Comparison of ENCODE assay signal across 28 cellular contexts in the genomic region with DNA sequence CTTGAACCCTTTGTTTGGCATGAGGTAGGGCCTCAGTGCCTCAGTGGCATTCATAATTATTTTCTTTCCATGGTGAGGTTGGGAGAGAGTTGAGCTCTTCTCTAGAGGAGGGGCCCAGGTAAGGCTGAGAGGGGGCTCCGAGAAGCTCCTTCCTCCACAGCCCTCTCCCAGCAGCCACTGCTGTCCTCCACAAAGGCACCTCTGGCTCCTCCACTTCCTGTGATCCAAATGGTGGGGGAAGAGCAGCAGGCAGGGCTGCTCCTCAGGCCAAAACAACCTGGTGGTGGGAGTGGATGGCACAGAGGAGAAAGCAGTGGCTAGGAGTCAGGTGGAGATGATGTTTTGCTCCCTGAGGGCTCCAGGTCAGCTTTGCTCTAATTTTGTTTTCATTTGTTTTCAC. TPM values are rescaled to one million over a fixed set of nuclear protein-coding genes. Genes with fewer than 3 reads are reported as not detected.
DNase-seq lines count a peak whose midpoint lies in the region; FAIRE-seq and TF ChIP-seq lines count a peak whose summit lies in the region.
"Had no signal": no experiment of that assay in that cellular context is flagged by ENCODE, and none has a peak within 500 bp of the region (broad histone marks: within the 10 kb centered on the region; RNA-seq: fewer than 3 reads in every experiment).

No MANE protein-coding gene starts in this region.

- H3K36me3 ChIP-seq in H7 (replicated peaks; ENCODE audit: control insufficient read depth, insufficient read depth, low read length) (no peaks in the 10 kb centered on the region), endothelial cell of umbilical vein (ENCODE audit: control insufficient read depth in 2 of 2, extremely low read depth in 1 of 2, insufficient read depth in 2 of 2, low read length in 2 of 2) (peaks cover 39 to 43% of the 10 kb centered on the region in 2 experiments), spleen (peaks cover 0 to 25% (median 0%) of the 10 kb centered on the region in 6 donors), colonic mucosa (no peaks in the 10 kb centered on the region), trophoblast cell (ENCODE audit: control insufficient read depth in 1 of 2, insufficient read depth in 2 of 2, low read length in 2 of 2) (no peaks in the 10 kb centered on the region)
- H3K36me3 ChIP-seq: HAP-1 had no signal

- no peak overlapping the region for H4K12ac ChIP-seq in trophoblast cell (ENCODE audit: low read depth, low read length)

- H3K14ac ChIP-seq in trophoblast cell (ENCODE audit: low read length): no peak overlapping the region

- peaks cover 4% of the 10 kb centered on the region for H3K4me1 Mint-ChIP-seq in activated naive CD4-positive, alpha-beta T cell treated with anti-CD3 and anti-CD28 coated beads, Interleukin-2, amount 10 ng/mL, durations not matched to agents 7 days and 5 days
- peaks cover 2% of the 10 kb centered on the region for H3K4me1 Mint-ChIP-seq in activated naive CD4-positive, alpha-beta T cell treated with anti-CD3 and anti-CD28 coated beads for 36 hours (ENCODE audit: low read depth)

- H2AFZ ChIP-seq in endothelial cell of umbilical vein (ENCODE audit: low read depth, low read length): no peak overlapping the region
- H2AFZ ChIP-seq in trophoblast cell (ENCODE audit: insufficient read depth, low read length, poor library complexity): no peak overlapping the region

- H4K8ac ChIP-seq in trophoblast cell (ENCODE audit: low read depth, low read length): no peak overlapping the region

- H3K4me3 Mint-ChIP-seq in activated naive CD4-positive, alpha-beta T cell treated with anti-CD3 and anti-CD28 coated beads, Interleukin-2, amount 10 ng/mL, durations not matched to agents 7 days and 5 days: no peak overlapping the region
- no peak overlapping the region for H3K4me3 Mint-ChIP-seq in activated naive CD4-positive, alpha-beta T cell treated with anti-CD3 and anti-CD28 coated beads for 36 hours
- H3K4me3 Mint-ChIP-seq: CD4-positive, CD25-positive, alpha-beta regulatory T cell; HFFc6 had no signal

- WGBS in spleen, 5 donors: 67 to 88% (median 77%) methylated on average over 1 of the region's 1 CpG
- no CpG with 5 or more reads among the region's 1 CpG for WGBS in trophoblast cell (ENCODE audit: extremely low coverage, insufficient coverage, insufficient read length)

- H3K79me2 ChIP-seq in endothelial cell of umbilical vein (ENCODE audit: control insufficient read depth, insufficient read depth, low read length) (peaks cover 22% of the 10 kb centered on the region), trophoblast cell (ENCODE audit: control insufficient read depth, insufficient read depth, low read length, poor library complexity) (no peaks in the 10 kb centered on the region)

- no peak overlapping the region for H3K18ac ChIP-seq in trophoblast cell (ENCODE audit: low read length)

- H3K27me3 Mint-ChIP-seq in activated naive CD4-positive, alpha-beta T cell treated with anti-CD3 and anti-CD28 coated beads, Interleukin-2, amount 10 ng/mL, durations not matched to agents 7 days and 5 days: peaks cover 36% of the 10 kb centered on the region
- peaks cover 2% of the 10 kb centered on the region for H3K27me3 Mint-ChIP-seq in activated naive CD4-positive, alpha-beta T cell treated with anti-CD3 and anti-CD28 coated beads for 36 hours (ENCODE audit: low read depth)

- BruUV-seq in endothelial cell of umbilical vein (replicated peaks; lab: Mats Ljungman, UMichigan): TSS peak; percentile 75

- no peak overlapping the region for H3K9ac ChIP-seq in endothelial cell of umbilical vein (replicated peaks; ENCODE audit: extremely low read depth, insufficient read depth, low read length)
- H3K9ac ChIP-seq in colonic mucosa (ENCODE audit: low read depth in 2 of 2, low read length in 2 of 2): no peak overlapping the region
- H3K9ac ChIP-seq in trophoblast cell (ENCODE audit: low read length): no peak overlapping the region

- H3K23ac ChIP-seq in trophoblast cell (ENCODE audit: low read length): no peak overlapping the region

- H3K36me3 Mint-ChIP-seq in activated naive CD4-positive, alpha-beta T cell treated with anti-CD3 and anti-CD28 coated beads, Interleukin-2, amount 10 ng/mL, durations not matched to agents 7 days and 5 days: no peaks in the 10 kb centered on the region
- H3K36me3 Mint-ChIP-seq in activated naive CD4-positive, alpha-beta T cell treated with anti-CD3 and anti-CD28 coated beads for 36 hours (ENCODE audit: low read depth): peaks cover 2% of the 10 kb centered on the region
- H3K36me3 Mint-ChIP-seq: CD4-positive, CD25-positive, alpha-beta regulatory T cell had no signal

- H3K9me3 ChIP-seq in endothelial cell of umbilical vein (replicated peaks; ENCODE audit: control insufficient read depth, insufficient read depth, low read length) (no peaks in the 10 kb centered on the region), spleen (no peaks in the 10 kb centered on the region), colonic mucosa (no peaks in the 10 kb centered on the region), trophoblast cell (ENCODE audit: insufficient read depth, low read depth, low read length) (peaks cover 2% of the 10 kb centered on the region)
- H3K9me3 ChIP-seq: HAP-1 had no signal

- no peak for TF ChIP-seq POLR2A in endothelial cell of umbilical vein (IDR thresholded peaks at IDR 0.05; ENCODE audit: low read depth, low read length)
- no peak for TF ChIP-seq POLR2A in spleen (IDR thresholded peaks at IDR 0.05)

- CTCF ChIA-PET in activated naive CD4-positive, alpha-beta T cell treated with anti-CD3 and anti-CD28 coated beads, Interleukin-2, amount 10 ng/mL, durations not matched to agents 7 days and 5 days (lab: Charles Lee): interaction anchor here (1.0 to 1.1 kb wide), 2 partner anchors 8 to 19 kb away, joined by 3 to 5 read pairs; partner anchors contain the start of gene ROBO3
- CTCF ChIA-PET in activated naive CD4-positive, alpha-beta T cell treated with anti-CD3 and anti-CD28 coated beads for 36 hours (lab: Charles Lee): interaction anchor here (1.0 kb wide), 1 partner anchor 14 kb away, joined by 3 read pairs; the partner anchor contains the start of gene ROBO4
- CTCF ChIA-PET in endothelial cell of umbilical vein (lab: Charles Lee): interaction anchor here (1.1 to 3.5 kb wide), 7 partner anchors 8 to 463 kb away, joined by 3 to 14 read pairs (median 4); partner anchors contain the start of gene ROBO4

- no peak overlapping the region for H2BK5ac ChIP-seq in trophoblast cell (ENCODE audit: low read depth, low read length, poor library complexity)

- peaks cover 68% of the 10 kb centered on the region for H3K4me1 ChIP-seq in endothelial cell of umbilical vein (ENCODE audit: control insufficient read depth, extremely low read depth, insufficient read depth, low read length)
- peaks cover 8 to 91% (median 59%) of the 10 kb centered on the region in 6 donors for H3K4me1 ChIP-seq in spleen
- no peaks in the 10 kb centered on the region for H3K4me1 ChIP-seq in colonic mucosa
- peaks cover 0 to 1% of the 10 kb centered on the region in 2 experiments for H3K4me1 ChIP-seq in trophoblast cell (ENCODE audit: control insufficient read depth in 1 of 2, insufficient read depth in 2 of 2, low read length in 2 of 2)
- H3K4me1 ChIP-seq: HAP-1 had no signal

- H3K9me1 ChIP-seq in endothelial cell of umbilical vein (replicated peaks; ENCODE audit: control insufficient read depth, extremely low read depth, insufficient read depth, low read length): no peaks in the 10 kb centered on the region

- dilution Hi-C loops in endothelial cell of umbilical vein (cut with MboI; ENCODE audit: extremely low pct_ligation_motif_present, low sequenced_read_pairs): no loop called here

- DNase-seq in activated naive CD4-positive, alpha-beta T cell treated with anti-CD3 and anti-CD28 coated beads, Interleukin-2, amount 10 ng/mL, durations not matched to agents 7 days and 5 days: no peak
- DNase-seq in activated naive CD4-positive, alpha-beta T cell treated with anti-CD3 and anti-CD28 coated beads for 36 hours: no peak
- DNase-seq in H7: peak; percentile 16
- no peak for DNase-seq in endothelial cell of umbilical vein (ENCODE audit: low read depth, low spot score)
- no peak for DNase-seq in spleen
- no peak for DNase-seq in colonic mucosa
- no peak for DNase-seq in NCI-H1105 treated with DMSO at 0.1 percent for 48 hours (lab: John Stamatoyannopoulos, UW)
- no peak for DNase-seq in trophoblast cell
- DNase-seq: CD4-positive, CD25-positive, alpha-beta regulatory T cell; HFFc6; KBM-7; NCI-H2029 treated with DMSO at 0.1 percent for 48 hours; NCI-H446 treated with DMSO at 0.1 percent for 48 hours; NCI-H526; NCI-H82; NK-92 treated with Interleukin-12 subunit alpha and Interleukin-12 subunit beta, amount 100 ng/mL, for 24 hours; SIG-M5 had no signal

- peaks cover 8% of the 10 kb centered on the region; the same call in 1 of the 2 replicates for H3K27me3 ChIP-seq in H7 (ENCODE audit: control insufficient read depth, insufficient read depth, low read length)
- no peaks in the 10 kb centered on the region for H3K27me3 ChIP-seq in endothelial cell of umbilical vein (ENCODE audit: control insufficient read depth in 2 of 2, insufficient read depth in 2 of 2, low read length in 2 of 2)
- peaks cover 0 to 9% (median 0%) of the 10 kb centered on the region in 7 donors for H3K27me3 ChIP-seq in spleen (replicated peaks in 1 of 7)
- H3K27me3 ChIP-seq in colonic mucosa: no peaks in the 10 kb centered on the region
- H3K27me3 ChIP-seq in trophoblast cell (ENCODE audit: insufficient read depth, low read length): peaks cover 2% of the 10 kb centered on the region

- no peak overlapping the region for H3K4ac ChIP-seq in trophoblast cell (ENCODE audit: low read depth, low read length)

- H3K79me1 ChIP-seq in trophoblast cell (ENCODE audit: low read length): no peaks in the 10 kb centered on the region

- peak overlapping the region; percentile 38 for H3K27ac Mint-ChIP-seq in activated naive CD4-positive, alpha-beta T cell treated with anti-CD3 and anti-CD28 coated beads, Interleukin-2, amount 10 ng/mL, durations not matched to agents 7 days and 5 days
- H3K27ac Mint-ChIP-seq in activated naive CD4-positive, alpha-beta T cell treated with anti-CD3 and anti-CD28 coated beads for 36 hours: no peak overlapping the region
- H3K27ac Mint-ChIP-seq: HFFc6 had no signal

- H3K4me2 ChIP-seq in endothelial cell of umbilical vein (ENCODE audit: insufficient read depth, low read length): no peak overlapping the region
- H3K4me2 ChIP-seq in trophoblast cell (ENCODE audit: low read length): no peak overlapping the region

- no peak overlapping the region for H2BK12ac ChIP-seq in trophoblast cell (ENCODE audit: low read length)

- FAIRE-seq in endothelial cell of umbilical vein (lab: Jason Lieb, UNC): no peak
- FAIRE-seq: GM18507, HTR-8/SVneo had no signal

- no peak overlapping the region for H3K27ac ChIP-seq in endothelial cell of umbilical vein (ENCODE audit: insufficient read depth, low read depth, low read length)
- H3K27ac ChIP-seq in spleen: peak overlapping the region in 6 of 8 donors; percentile 20 to 80 (median 76)
- no peak overlapping the region for H3K27ac ChIP-seq in colonic mucosa
- no peak overlapping the region for H3K27ac ChIP-seq in trophoblast cell (ENCODE audit: low read depth, low read length)
- H3K27ac ChIP-seq: RWPE1, SK-N-MC had no signal

- intact Hi-C loops in activated naive CD4-positive, alpha-beta T cell treated with anti-CD3 and anti-CD28 coated beads for 36 hours (cut with micrococcal nuclease): no loop called here
- intact Hi-C loops in endothelial cell of umbilical vein (cut with micrococcal nuclease) (no loop called here), spleen (cut with DNase I; ENCODE audit: low total_unique reads) (no loop called here), colonic mucosa (cut with DNase I) (no loop called here)

- TF ChIP-seq CTCF in endothelial cell of umbilical vein (IDR thresholded peaks at IDR 0.05; ENCODE audit: extremely low read depth in 1 of 2, insufficient read depth in 1 of 2, low read depth in 1 of 2, low read length in 2 of 2): no peak
- TF ChIP-seq CTCF in spleen (IDR thresholded peaks at IDR 0.05 in 8 of 11, conservative IDR thresholded peaks at IDR 0.05 in 3 of 11): no peak
- TF ChIP-seq CTCF in colonic mucosa (IDR thresholded peaks at IDR 0.05): no peak

- no peaks in the 10 kb centered on the region for H3K9me3 Mint-ChIP-seq in activated naive CD4-positive, alpha-beta T cell treated with anti-CD3 and anti-CD28 coated beads, Interleukin-2, amount 10 ng/mL, durations not matched to agents 7 days and 5 days
- no peaks in the 10 kb centered on the region for H3K9me3 Mint-ChIP-seq in activated naive CD4-positive, alpha-beta T cell treated with anti-CD3 and anti-CD28 coated beads for 36 hours
- H3K9me3 Mint-ChIP-seq: HFFc6 had no signal

- no peak overlapping the region for H3K4me3 ChIP-seq in H7 (ENCODE audit: insufficient read depth, low read depth, low read length)
- no peak overlapping the region for H3K4me3 ChIP-seq in endothelial cell of umbilical vein (replicated peaks in 1 of 3; ENCODE audit: insufficient read depth in 1 of 3, low read depth in 1 of 3, low read length in 3 of 3)
- no peak overlapping the region for H3K4me3 ChIP-seq in spleen
- H3K4me3 ChIP-seq in colonic mucosa: no peak overlapping the region
- H3K4me3 ChIP-seq in trophoblast cell (ENCODE audit: low read depth, low read length): no peak overlapping the region
- H3K4me3 ChIP-seq: HAP-1, SK-N-MC had no signal

- POLR2A ChIA-PET in endothelial cell of umbilical vein (lab: Charles Lee): interaction anchor here (2.0 to 4.5 kb wide), 3 partner anchors 11 to 69 kb away, joined by 5 to 39 read pairs (median 16); partner anchors contain the start of genes CCDC15 and ROBO4

- no peak overlapping the region for H2BK120ac ChIP-seq in trophoblast cell (ENCODE audit: insufficient read depth, low read length, poor library complexity)

- H4K20me1 ChIP-seq in endothelial cell of umbilical vein (replicated peaks; ENCODE audit: control insufficient read depth, extremely low read depth, insufficient read depth, low read length): no peaks in the 10 kb centered on the region

- no peak overlapping the region for H2AK5ac ChIP-seq in trophoblast cell (ENCODE audit: low read length)

- H4K91ac ChIP-seq in trophoblast cell (ENCODE audit: low read depth, low read length): no peak overlapping the region

RNA-seq across cellular contexts. Expression of gene ROBO4, which starts 13.3 kb away (rescaled TPM):
- total RNA-seq in activated naive CD4-positive, alpha-beta T cell treated with anti-CD3 and anti-CD28 coated beads for 36 hours: not detected
- not detected in 2 replicates for total RNA-seq in H7 (2014; rRNA removed; shearing (Covaris generic))
- total RNA-seq in endothelial cell of umbilical vein (464 and 474 TPM in 2 replicates), spleen (100 to 1,000 TPM in 6 of 7 donors, 10 to 100 TPM in 1; 96.9 to 246 (median 147) TPM), colonic mucosa (1 to 10 TPM; 4.0 to 5.0 TPM)
- polyA plus RNA-seq in endothelial cell of umbilical vein (260 and 346 TPM in 2 replicates), spleen (10 to 100 TPM in 2 of 3 donors, 1 to 10 TPM in 1; 6.7 to 53.2 (median 24.9) TPM)
- polyA plus RNA-seq in endothelial cell of umbilical vein (2011; cell fraction: cytosol; rRNA removed): 115 and 131 TPM in 2 replicates
- 309 and 459 TPM in 2 replicates for polyA plus RNA-seq in endothelial cell of umbilical vein (2011; cell fraction: nucleus; rRNA removed)
- polyA plus RNA-seq in endothelial cell of umbilical vein (2012): 220 and 257 TPM in 2 replicates
- 256 and 278 TPM in 2 replicates for polyA minus RNA-seq in endothelial cell of umbilical vein
- not detected for polyA minus RNA-seq in endothelial cell of umbilical vein (2011; cell fraction: cytosol; rRNA and poly(A)+ RNA removed)
- 319 and 468 TPM in 2 replicates for polyA minus RNA-seq in endothelial cell of umbilical vein (2011; cell fraction: nucleus; rRNA and poly(A)+ RNA removed)
- polyA plus RNA-seq in trophoblast cell (2013): 0.03 and 0.06 TPM in 2 replicates
- total RNA-seq: G401 had no signal

RNA-seq across cellular contexts. Expression of gene ROBO3, which starts 19.1 kb away (rescaled TPM):
- 10 to 100 TPM; 24.2 to 24.5 TPM for total RNA-seq in activated naive CD4-positive, alpha-beta T cell treated with anti-CD3 and anti-CD28 coated beads for 36 hours
- total RNA-seq in H7 (2014; rRNA removed; shearing (Covaris generic)): 26.1 and 31.0 TPM in 2 replicates
- 19.3 and 27.1 TPM in 2 replicates for total RNA-seq in endothelial cell of umbilical vein
- 65.4 and 79.4 TPM in 2 replicates for polyA plus RNA-seq in endothelial cell of umbilical vein
- polyA plus RNA-seq in endothelial cell of umbilical vein (2011; cell fraction: cytosol; rRNA removed): 19.2 and 33.6 TPM in 2 replicates
- polyA plus RNA-seq in endothelial cell of umbilical vein (2011; cell fraction: nucleus; rRNA removed): 203 and 270 TPM in 2 replicates
- polyA plus RNA-seq in endothelial cell of umbilical vein (2012): 15.1 and 33.3 TPM in 2 replicates
- 11.4 and 20.7 TPM in 2 replicates for polyA minus RNA-seq in endothelial cell of umbilical vein
- polyA minus RNA-seq in endothelial cell of umbilical vein (2011; cell fraction: cytosol; rRNA and poly(A)+ RNA removed): not detected
- polyA minus RNA-seq in endothelial cell of umbilical vein (2011; cell fraction: nucleus; rRNA and poly(A)+ RNA removed): 27.5 and 44.7 TPM in 2 replicates
- 10 to 100 TPM; 13.2 to 35.0 (median 25.0) TPM for total RNA-seq in spleen
- polyA plus RNA-seq in spleen: 10 to 100 TPM; 15.5 to 43.2 (median 25.9) TPM
- 1 to 10 TPM; 7.8 to 8.0 TPM for total RNA-seq in colonic mucosa
- 3.2 TPM in 2 replicates for polyA plus RNA-seq in trophoblast cell (2013)

RNA-seq across cellular contexts. Expression of gene HEPN1, which starts 34.7 kb away (rescaled TPM):
- not detected for total RNA-seq in activated naive CD4-positive, alpha-beta T cell treated with anti-CD3 and anti-CD28 coated beads for 36 hours
- total RNA-seq in H7 (2014; rRNA removed; shearing (Covaris generic)): not detected in 2 replicates
- total RNA-seq in endothelial cell of umbilical vein (not detected in 2 replicates), spleen (under 1 TPM in 1 of 7 donors, not detected in 6; 0.25 TPM), colonic mucosa (not detected)
- polyA plus RNA-seq in endothelial cell of umbilical vein (not detected in 2 replicates), spleen (not detected)
- polyA plus RNA-seq in endothelial cell of umbilical vein (2011; cell fraction: cytosol; rRNA removed): not detected in 2 replicates
- not detected in 2 replicates for polyA plus RNA-seq in endothelial cell of umbilical vein (2011; cell fraction: nucleus; rRNA removed)
- polyA plus RNA-seq in endothelial cell of umbilical vein (2012): not detected in 2 replicates
- polyA minus RNA-seq in endothelial cell of umbilical vein: not detected in 2 replicates
- polyA minus RNA-seq in endothelial cell of umbilical vein (2011; cell fraction: cytosol; rRNA and poly(A)+ RNA removed): not detected
- not detected in 2 replicates for polyA minus RNA-seq in endothelial cell of umbilical vein (2011; cell fraction: nucleus; rRNA and poly(A)+ RNA removed)
- polyA plus RNA-seq in trophoblast cell (2013): not detected in 2 replicates
- total RNA-seq: A172; CD4-positive, CD25-positive, alpha-beta regulatory T cell; Daoy; G401; HFFc6; LHCN-M2; MCF 10A had no signal
- polyA plus RNA-seq: BJ; CD4-positive, CD25-positive, alpha-beta regulatory T cell had no signal

RNA-seq across cellular contexts. Expression of gene HEPACAM, which starts 51.5 kb away (rescaled TPM):
- not detected for total RNA-seq in activated naive CD4-positive, alpha-beta T cell treated with anti-CD3 and anti-CD28 coated beads for 36 hours
- not detected in 2 replicates for total RNA-seq in H7 (2014; rRNA removed; shearing (Covaris generic))
- total RNA-seq in endothelial cell of umbilical vein: not detected in 2 replicates
- 0.03 TPM in 1 of 2 replicates, not detected in the other for polyA plus RNA-seq in endothelial cell of umbilical vein
- polyA plus RNA-seq in endothelial cell of umbilical vein (2011; cell fraction: cytosol; rRNA removed): 0.01 TPM in 2 replicates
- polyA plus RNA-seq in endothelial cell of umbilical vein (2011; cell fraction: nucleus; rRNA removed): 0.08 and 0.09 TPM in 2 replicates
- not detected in 2 replicates for polyA plus RNA-seq in endothelial cell of umbilical vein (2012)
- 0.12 TPM in 1 of 2 replicates, not detected in the other for polyA minus RNA-seq in endothelial cell of umbilical vein
- not detected for polyA minus RNA-seq in endothelial cell of umbilical vein (2011; cell fraction: cytosol; rRNA and poly(A)+ RNA removed)
- not detected in 2 replicates for polyA minus RNA-seq in endothelial cell of umbilical vein (2011; cell fraction: nucleus; rRNA and poly(A)+ RNA removed)
- total RNA-seq in spleen: 1 to 10 TPM in 1 of 7 donors, not detected in 6; 2.7 TPM
- polyA plus RNA-seq in spleen: under 1 TPM; 0.04 to 0.38 (median 0.22) TPM
- total RNA-seq in colonic mucosa: under 1 TPM; 0.08 to 0.12 TPM
- polyA plus RNA-seq in trophoblast cell (2013): 0.04 TPM in 1 of 2 replicates, not detected in the other
- total RNA-seq: A172; CD4-positive, CD25-positive, alpha-beta regulatory T cell; Daoy; G401; LHCN-M2; MCF 10A had no signal
- polyA plus RNA-seq: CD4-positive, CD25-positive, alpha-beta regulatory T cell had no signal

Comparison
In these comparisons a context has a peak if more than half of its experiments do, and no peak if none do; other contexts are left out.
1. H3K27ac ChIP-seq: peak in spleen (6 of 8); none in endothelial cell of umbilical vein (single experiment), colonic mucosa (single experiment) and trophoblast cell (single experiment).
2. RNA of gene ROBO4, which starts 13.3 kb away (total RNA-seq): 464 to 474 TPM in endothelial cell of umbilical vein and 96.9 to 246 TPM in spleen; 4.0 to 5.0 TPM in colonic mucosa, not detected in activated naive CD4-positive, alpha-beta T cell treated with anti-CD3 and anti-CD28 coated beads for 36 hours and not detected in H7; every median in the first group is over 10 times any median in the second.